ENCODE assay signal across 18 cellular contexts in the genomic region with DNA sequence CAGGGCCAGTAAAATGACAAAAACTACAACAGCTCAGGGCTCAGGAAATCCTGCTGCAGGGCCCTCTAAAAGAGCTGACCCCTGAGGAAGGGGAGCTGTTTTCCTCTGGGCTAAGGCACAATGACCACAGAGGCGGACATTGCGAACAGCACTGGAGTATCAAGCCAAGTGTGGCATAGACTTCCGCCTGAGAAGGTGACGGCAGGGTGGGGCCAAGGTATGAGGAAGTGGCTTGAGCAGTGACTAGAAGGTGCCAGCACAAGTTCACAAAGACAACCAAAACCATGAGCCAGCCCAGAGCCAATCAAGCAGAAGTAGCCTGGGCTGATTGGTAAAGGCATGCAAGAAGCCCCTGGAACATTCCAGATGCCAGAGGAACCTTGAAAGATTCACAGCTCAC. TPM values are rescaled to one million over a fixed set of nuclear protein-coding genes. Genes with fewer than 3 reads are reported as not detected.
DNase-seq lines count a peak whose midpoint lies in the region; ATAC-seq and TF ChIP-seq lines count a peak whose summit lies in the region.
"Had no signal": no experiment of that assay in that cellular context is flagged by ENCODE, and none has a peak within 500 bp of the region (broad histone marks: within the 10 kb centered on the region; RNA-seq: fewer than 3 reads in every experiment).

No MANE protein-coding gene starts in this region.

- H3K27ac ChIP-seq in PC-3 (ENCODE audit: low read length) = no peak overlapping the region
- peak overlapping the region in 3 of 4 donors; percentile 3 to 45 (median 39) for H3K27ac ChIP-seq in esophagus squamous epithelium
- H3K27ac ChIP-seq: adrenal gland, uterus had no signal

- CTCF ChIA-PET in activated CD8-positive, alpha-beta memory T cell treated with anti-CD3 and anti-CD28 coated beads, Interleukin-2, amount 10 ng/mL, durations not matched to agents 7 days and 5 days (lab: Charles Lee) = no interaction called here
- CTCF ChIA-PET in PC-3 (lab: Charles Lee) = no interaction called here

- intact Hi-C loops in PC-3 (cut with micrococcal nuclease) (no loop called here), esophagus squamous epithelium (cut with DNase I) (no loop called here)

- H3K36me3 Mint-ChIP-seq in activated CD8-positive, alpha-beta memory T cell treated with anti-CD3 and anti-CD28 coated beads, Interleukin-2, amount 10 ng/mL, durations not matched to agents 7 days and 5 days = no peaks in the 10 kb centered on the region
- peaks cover 4% of the 10 kb centered on the region in 2 donors for H3K36me3 Mint-ChIP-seq in stimulated activated naive B cell treated with anti-CD40 and anti-IgM and Interleukin-4, amounts not matched to agents 10 μg/mL and 1 μg/mL and 100 μg/mL, for 72 hours

- H3F3A ChIP-seq in PC-3 (ENCODE audit: low read length, unreplicated experiment) = no peaks in the 10 kb centered on the region

- H3K27ac Mint-ChIP-seq in activated CD8-positive, alpha-beta memory T cell treated with anti-CD3 and anti-CD28 coated beads, Interleukin-2, amount 10 ng/mL, durations not matched to agents 7 days and 5 days = no peak overlapping the region
- H3K27ac Mint-ChIP-seq in stimulated activated naive B cell treated with anti-CD40 and anti-IgM and Interleukin-4, amounts not matched to agents 10 μg/mL and 1 μg/mL and 100 μg/mL, for 72 hours = no peak overlapping the region

- peaks cover 14% of the 10 kb centered on the region for H3K4me1 Mint-ChIP-seq in activated CD8-positive, alpha-beta memory T cell treated with anti-CD3 and anti-CD28 coated beads, Interleukin-2, amount 10 ng/mL, durations not matched to agents 7 days and 5 days
- H3K4me1 Mint-ChIP-seq in stimulated activated naive B cell treated with anti-CD40 and anti-IgM and Interleukin-4, amounts not matched to agents 10 μg/mL and 1 μg/mL and 100 μg/mL, for 72 hours = peaks cover 11% of the 10 kb centered on the region in 2 donors

- H3K9me2 ChIP-seq in PC-3 (replicated peaks; ENCODE audit: low read length) = no peaks in the 10 kb centered on the region

- peaks cover 11% of the 10 kb centered on the region for H3K27me3 Mint-ChIP-seq in activated CD8-positive, alpha-beta memory T cell treated with anti-CD3 and anti-CD28 coated beads, Interleukin-2, amount 10 ng/mL, durations not matched to agents 7 days and 5 days
- peaks cover 7 to 19% of the 10 kb centered on the region in 2 donors for H3K27me3 Mint-ChIP-seq in stimulated activated naive B cell treated with anti-CD40 and anti-IgM and Interleukin-4, amounts not matched to agents 10 μg/mL and 1 μg/mL and 100 μg/mL, for 72 hours

- TF ChIP-seq POLR2A in esophagus squamous epithelium (IDR thresholded peaks at IDR 0.05) = no peak

- whole genome bisulfite sequencing in esophagus squamous epithelium, 2 donors = 57 to 75% methylated on average over 3 to 4 of the region's 4 CpGs

- H3K27me3 ChIP-seq in PC-3 (ENCODE audit: low read length) (no peaks in the 10 kb centered on the region), esophagus squamous epithelium (peaks cover 0 to 15% (median 0%) of the 10 kb centered on the region in 4 donors)
- H3K27me3 ChIP-seq: adrenal gland, uterus had no signal

- no peak overlapping the region for H3K9ac ChIP-seq in PC-3 (ENCODE audit: low read length)

- peaks cover 9% of the 10 kb centered on the region for H3K9me3 Mint-ChIP-seq in activated CD8-positive, alpha-beta memory T cell treated with anti-CD3 and anti-CD28 coated beads, Interleukin-2, amount 10 ng/mL, durations not matched to agents 7 days and 5 days (ENCODE audit: low read depth)
- peaks cover 4 to 5% of the 10 kb centered on the region in 2 donors for H3K9me3 Mint-ChIP-seq in stimulated activated naive B cell treated with anti-CD40 and anti-IgM and Interleukin-4, amounts not matched to agents 10 μg/mL and 1 μg/mL and 100 μg/mL, for 72 hours

- H4K20me1 ChIP-seq in PC-3 (ENCODE audit: low read length) = no peaks in the 10 kb centered on the region

- H3K79me2 ChIP-seq in PC-3 (ENCODE audit: low read length) = no peaks in the 10 kb centered on the region

- H2AFZ ChIP-seq in PC-3 (ENCODE audit: low read length) = no peak overlapping the region

- H3K4me2 ChIP-seq in PC-3 (ENCODE audit: low read length) = no peak overlapping the region

- H3K4me1 ChIP-seq in PC-3 (ENCODE audit: insufficient read depth, low read length) (no peaks in the 10 kb centered on the region), esophagus squamous epithelium (peaks cover 0 to 18% (median 0%) of the 10 kb centered on the region in 3 donors)
- H3K4me1 ChIP-seq: uterus had no signal

- peak; percentile 66 for DNase-seq in activated CD8-positive, alpha-beta memory T cell treated with anti-CD3 and anti-CD28 coated beads, Interleukin-2, amount 10 ng/mL, durations not matched to agents 7 days and 5 days
- no peak for DNase-seq in activated CD8-positive, alpha-beta memory T cell treated with anti-CD3 and anti-CD28 coated beads, Interleukin-2, amount 50 U/mL, for 4 hours
- DNase-seq in PC-3 (peak; percentile 12), esophagus squamous epithelium (lab: John Stamatoyannopoulos, UW) (no peak), NCI-H2227 (lab: John Stamatoyannopoulos, UW; ENCODE audit: unreplicated experiment) (no peak), cerebellum (ENCODE audit: low spot score) (no peak)
- no peak for DNase-seq in stimulated activated naive B cell treated with anti-CD40 and anti-IgM and Interleukin-4, amounts not matched to agents 10 μg/mL and 1 μg/mL and 100 μg/mL, for 72 hours
- DNase-seq in activated CD4-positive, CD25-positive, alpha-beta regulatory T cell treated with anti-CD3 and anti-CD28 coated beads, Interleukin-2, amount 50 U/mL, for 72 hours = no peak
- DNase-seq: adrenal gland; mesendoderm; NCI-H226; stimulated activated CD4-positive, alpha-beta T cell treated with anti-CD3 and anti-CD28 coated beads, Interleukin-2, amount 100 ng/mL, for 24 hours; T-helper 9 cell; uterus had no signal

- POLR2A ChIA-PET in PC-3 (lab: Charles Lee; ENCODE audit: unreplicated experiment) = no interaction called here

- H3K36me3 ChIP-seq in PC-3 (ENCODE audit: low read depth, low read length) (no peaks in the 10 kb centered on the region), esophagus squamous epithelium (no peaks in the 10 kb centered on the region)
- H3K36me3 ChIP-seq: adrenal gland, uterus had no signal

- TF ChIP-seq CTCF in PC-3 (conservative IDR thresholded peaks at IDR 0.05; ENCODE audit: low read depth, low read length) (no peak), esophagus squamous epithelium (IDR thresholded peaks at IDR 0.05) (no peak)

- peak; percentile 77 for ATAC-seq in activated CD8-positive, alpha-beta memory T cell treated with anti-CD3 and anti-CD28 coated beads, Interleukin-2, amount 10 ng/mL, durations not matched to agents 7 days and 5 days
- ATAC-seq in PC-3 = no peak
- peak; percentile 57 to 68 for ATAC-seq in stimulated activated naive B cell treated with anti-CD40 and anti-IgM and Interleukin-4, amounts not matched to agents 10 μg/mL and 1 μg/mL and 100 μg/mL, for 72 hours (replicated peaks)

- BruUV-seq in PC-3 (replicated peaks; lab: Mats Ljungman, UMichigan) = no TSS peak

- H3K9me3 ChIP-seq in PC-3 (ENCODE audit: low read length) = no peaks in the 10 kb centered on the region
- H3K9me3 ChIP-seq in esophagus squamous epithelium = peaks cover 0 to 4% (median 0%) of the 10 kb centered on the region in 3 donors
- H3K9me3 ChIP-seq: adrenal gland, uterus had no signal

- H3K4me3 Mint-ChIP-seq in activated CD8-positive, alpha-beta memory T cell treated with anti-CD3 and anti-CD28 coated beads, Interleukin-2, amount 10 ng/mL, durations not matched to agents 7 days and 5 days = no peak overlapping the region
- H3K4me3 Mint-ChIP-seq in stimulated activated naive B cell treated with anti-CD40 and anti-IgM and Interleukin-4, amounts not matched to agents 10 μg/mL and 1 μg/mL and 100 μg/mL, for 72 hours = no peak overlapping the region

- no peak overlapping the region for H3K4me3 ChIP-seq in PC-3 (ENCODE audit: low read length)
- no peak overlapping the region for H3K4me3 ChIP-seq in esophagus squamous epithelium
- H3K4me3 ChIP-seq: adrenal gland, uterus had no signal

RNA-seq across cellular contexts. Expression of gene ERN2, which starts 13.9 kb away (rescaled TPM):
- total RNA-seq in activated CD8-positive, alpha-beta memory T cell treated with anti-CD3 and anti-CD28 coated beads, Interleukin-2, amount 10 ng/mL, durations not matched to agents 7 days and 5 days = not detected
- total RNA-seq in PC-3 (2014; rRNA removed) = not detected in 2 replicates
- total RNA-seq in esophagus squamous epithelium = 1 to 10 TPM in 1 of 4 donors, under 1 TPM in 2, not detected in 1; 0.11 to 4.2 (median 0.57) TPM
- 0.45 TPM for total RNA-seq in cerebellum
- total RNA-seq: H4, pulmonary artery endothelial cell, RPMI7951 had no signal

RNA-seq across cellular contexts. Expression of gene PLK1, which starts 20.4 kb away (rescaled TPM):
- total RNA-seq in activated CD8-positive, alpha-beta memory T cell treated with anti-CD3 and anti-CD28 coated beads, Interleukin-2, amount 10 ng/mL, durations not matched to agents 7 days and 5 days = 100 to 1,000 TPM; 132 to 135 TPM
- total RNA-seq in PC-3 (2014; rRNA removed) (58.6 and 67.8 TPM in 2 replicates), esophagus squamous epithelium (10 to 100 TPM; 13.0 to 45.3 (median 17.7) TPM), cerebellum (6.7 TPM)

RNA-seq across cellular contexts. Expression of gene CHP2, which starts 55.7 kb away (rescaled TPM):
- not detected for total RNA-seq in activated CD8-positive, alpha-beta memory T cell treated with anti-CD3 and anti-CD28 coated beads, Interleukin-2, amount 10 ng/mL, durations not matched to agents 7 days and 5 days
- not detected in 2 replicates for total RNA-seq in PC-3 (2014; rRNA removed)
- under 1 TPM in 2 of 4 donors, not detected in 2; 0.09 to 0.38 TPM for total RNA-seq in esophagus squamous epithelium
- 0.82 TPM for total RNA-seq in cerebellum
- total RNA-seq: fibroblast of lung, H4, pulmonary artery endothelial cell, RPMI7951 had no signal

RNA-seq across cellular contexts. Expression of gene DCTN5, which starts 57.8 kb away (rescaled TPM):
- total RNA-seq in activated CD8-positive, alpha-beta memory T cell treated with anti-CD3 and anti-CD28 coated beads, Interleukin-2, amount 10 ng/mL, durations not matched to agents 7 days and 5 days = 10 to 100 TPM; 80.4 to 95.9 TPM
- total RNA-seq in PC-3 (2014; rRNA removed) (19.7 and 29.1 TPM in 2 replicates), esophagus squamous epithelium (10 to 100 TPM; 38.3 to 75.8 (median 49.2) TPM), cerebellum (74.6 TPM)

RNA-seq across cellular contexts. Expression of gene PALB2, which starts 58.0 kb away (rescaled TPM):
- total RNA-seq in activated CD8-positive, alpha-beta memory T cell treated with anti-CD3 and anti-CD28 coated beads, Interleukin-2, amount 10 ng/mL, durations not matched to agents 7 days and 5 days = 10 to 100 TPM; 23.0 to 26.4 TPM
- total RNA-seq in PC-3 (2014; rRNA removed) = 4.9 and 7.0 TPM in 2 replicates
- total RNA-seq in esophagus squamous epithelium = 10 to 100 TPM in 3 of 4 donors, 1 to 10 TPM in 1; 9.1 to 16.0 (median 12.4) TPM
- total RNA-seq in cerebellum = 15.2 TPM

Comparison
In these comparisons a context has a peak if more than half of its experiments do, and no peak if none do; other contexts are left out.
1. DNase-seq: peak in activated CD8-positive, alpha-beta memory T cell treated with anti-CD3 and anti-CD28 coated beads, Interleukin-2, amount 10 ng/mL, durations not matched to agents 7 days and 5 days (single experiment) and PC-3 (single experiment); none in activated CD8-positive, alpha-beta memory T cell treated with anti-CD3 and anti-CD28 coated beads, Interleukin-2, amount 50 U/mL, for 4 hours (single experiment), esophagus squamous epithelium (single experiment), stimulated activated naive B cell treated with anti-CD40 and anti-IgM and Interleukin-4, amounts not matched to agents 10 μg/mL and 1 μg/mL and 100 μg/mL, for 72 hours (single experiment), activated CD4-positive, CD25-positive, alpha-beta regulatory T cell treated with anti-CD3 and anti-CD28 coated beads, Interleukin-2, amount 50 U/mL, for 72 hours (single experiment), NCI-H2227 (single experiment) and cerebellum (single experiment).